In the genomic region with DNA sequence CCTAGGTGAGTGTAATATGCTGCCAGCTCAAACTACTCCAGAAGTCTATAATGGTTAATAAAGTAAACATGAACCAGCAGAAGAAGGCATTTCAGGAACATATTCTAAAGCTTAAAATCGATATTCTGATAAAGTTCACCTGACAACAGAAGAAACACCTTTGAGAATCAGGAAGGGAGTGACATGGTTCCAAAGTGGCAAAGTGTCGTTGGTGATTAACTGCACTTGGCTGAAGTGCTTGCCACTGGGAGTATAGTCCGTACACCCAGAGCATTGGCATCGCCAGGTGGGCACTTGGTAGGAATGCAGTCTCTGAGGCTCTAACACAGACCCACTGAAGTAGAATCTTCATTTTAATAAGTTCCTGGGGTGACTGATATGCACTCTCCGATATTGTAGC, we compare ENCODE assay signal across 33 cellular contexts.
"Had no signal": no experiment of that assay in that cellular context is flagged by ENCODE, and none has a peak within 500 bp of the region (broad histone marks: within the 10 kb centered on the region; RNA-seq: fewer than 3 reads in every experiment).

No MANE protein-coding gene starts in this region.

- H3K9me3 ChIP-seq: adrenal gland, body of pancreas, breast epithelium had no signal

- H3K4me1 ChIP-seq: adrenal gland, body of pancreas, breast epithelium had no signal

- H3K36me3 Mint-ChIP-seq: activated CD4-positive, alpha-beta memory T cell treated with anti-CD3 and anti-CD28 coated beads for 36 hours; activated naive CD4-positive, alpha-beta T cell treated with anti-CD3 and anti-CD28 coated beads, Interleukin-2, amount 50 U/mL, for 72 hours; activated naive CD8-positive, alpha-beta T cell treated with anti-CD3 and anti-CD28 coated beads for 36 hours; T-cell had no signal

- H3K4me1 Mint-ChIP-seq: activated B cell treated with CpG ODN at 0.5 μM for 24 hours; activated CD4-positive, alpha-beta T cell treated with anti-CD3 and anti-CD28 coated beads, Interleukin-2, amount 10 ng/mL, durations not matched to agents 24 days and 14 days; activated naive CD8-positive, alpha-beta T cell treated with anti-CD3 and anti-CD28 coated beads for 36 hours; activated T-helper 17 cell treated with anti-CD3 and anti-CD28 coated beads, Interleukin-2, amount 50 U/mL, for 72 hours; T-cell; T-helper 17 cell had no signal

- DNase-seq: activated B cell treated with CpG ODN at 0.5 μM for 24 hours; activated CD4-positive, alpha-beta memory T cell treated with anti-CD3 and anti-CD28 coated beads for 36 hours; activated CD4-positive, alpha-beta T cell treated with anti-CD3 and anti-CD28 coated beads for 4 hours; activated CD4-positive, alpha-beta T cell treated with anti-CD3 and anti-CD28 coated beads, Interleukin-2, amount 10 ng/mL, durations not matched to agents 24 days and 14 days; activated CD4-positive, alpha-beta T cell treated with anti-CD3 and anti-CD28 coated beads, Interleukin-2, amount 50 U/mL, for 1 hour; activated CD4-positive, alpha-beta T cell treated with anti-CD3 and anti-CD28 coated beads, Interleukin-2, amount 50 U/mL, for 4 hours; activated CD4-positive, CD25-positive, alpha-beta regulatory T cell treated with anti-CD3 and anti-CD28 coated beads, Interleukin-2, amount 50 U/mL, for 72 hours; activated CD8-positive, alpha-beta memory T cell treated with anti-CD3 and anti-CD28 coated beads, Interleukin-2, amount 50 U/mL, for 4 hours; activated CD8-positive, alpha-beta T cell treated with anti-CD3 and anti-CD28 coated beads for 36 hours; activated effector memory CD4-positive, alpha-beta T cell treated with anti-CD3 and anti-CD28 coated beads, Interleukin-2, amount 50 U/mL, for 16 hours; activated gamma-delta T cell treated with Interleukin-2 at 50 U/mL for 16 hours; activated naive CD4-positive, alpha-beta T cell; activated naive CD4-positive, alpha-beta T cell treated with anti-CD3 and anti-CD28 coated beads for 36 hours; activated naive CD4-positive, alpha-beta T cell treated with anti-CD3 and anti-CD28 coated beads, Interleukin-2, amount 50 U/mL, for 16 hours; activated naive CD8-positive, alpha-beta T cell treated with anti-CD3 and anti-CD28 coated beads for 36 hours; activated T-cell treated with anti-CD3 and anti-CD28 coated beads for 4 hours; activated T-cell treated with anti-CD3 and anti-CD28 coated beads, Interleukin-2, amount 50 U/mL, for 1 hour; activated T-cell treated with anti-CD3 and anti-CD28 coated beads, Interleukin-2, amount 50 U/mL, for 4 hours; activated T-cell treated with anti-CD3 and anti-CD28 coated beads, Interleukin-2, amount 50 U/mL, for 72 hours; adrenal gland; amniotic stem cell; body of pancreas; brain microvascular endothelial cell; central memory CD4-positive, alpha-beta T cell; T-cell; T-helper 17 cell had no signal

- H3K36me3 ChIP-seq: adrenal gland, brain microvascular endothelial cell, breast epithelium had no signal

- H3K27ac ChIP-seq: adrenal gland, body of pancreas, brain microvascular endothelial cell, breast epithelium, VCaP had no signal

- H3K27ac Mint-ChIP-seq: activated B cell treated with CpG ODN at 0.5 μM for 24 hours; activated CD4-positive, alpha-beta memory T cell treated with anti-CD3 and anti-CD28 coated beads for 36 hours; activated CD4-positive, alpha-beta T cell treated with anti-CD3 and anti-CD28 coated beads, Interleukin-2, amount 10 ng/mL, durations not matched to agents 24 days and 14 days; activated CD8-positive, alpha-beta T cell treated with anti-CD3 and anti-CD28 coated beads for 36 hours; activated naive CD4-positive, alpha-beta T cell treated with anti-CD3 and anti-CD28 coated beads for 36 hours; activated naive CD4-positive, alpha-beta T cell treated with anti-CD3 and anti-CD28 coated beads, Interleukin-2, amount 50 U/mL, for 72 hours; activated naive CD8-positive, alpha-beta T cell treated with anti-CD3 and anti-CD28 coated beads for 36 hours; activated T-cell treated with anti-CD3 and anti-CD28 coated beads, Interleukin-2, amount 50 U/mL, for 72 hours; activated T-helper 1 cell treated with anti-CD3 and anti-CD28 coated beads, Interleukin-12 subunit alpha, Interleukin-12 subunit beta, Interleukin-2, Interleukin-4 antibody, amounts not matched to agents 30 ng/mL and 10 ng/mL and 1 ng/mL, durations not matched to agents 14 hours and 24 hours and 36 hours; activated T-helper 17 cell treated with anti-CD3 and anti-CD28 coated beads, Interleukin-2, amount 50 U/mL, for 72 hours; T-cell; T-helper 17 cell had no signal

- H3K27me3 Mint-ChIP-seq: activated B cell treated with CpG ODN at 0.5 μM for 24 hours; activated CD4-positive, alpha-beta T cell treated with anti-CD3 and anti-CD28 coated beads, Interleukin-2, amount 10 ng/mL, durations not matched to agents 24 days and 14 days had no signal

- H3K4me3 ChIP-seq: adrenal gland, body of pancreas, breast epithelium had no signal

- H3K9me3 Mint-ChIP-seq: activated B cell treated with CpG ODN at 0.5 μM for 24 hours; activated CD4-positive, alpha-beta memory T cell treated with anti-CD3 and anti-CD28 coated beads for 36 hours; activated CD8-positive, alpha-beta T cell treated with anti-CD3 and anti-CD28 coated beads for 36 hours; activated naive CD4-positive, alpha-beta T cell treated with anti-CD3 and anti-CD28 coated beads for 36 hours; activated naive CD8-positive, alpha-beta T cell treated with anti-CD3 and anti-CD28 coated beads for 36 hours; activated T-cell treated with anti-CD3 and anti-CD28 coated beads, Interleukin-2, amount 50 U/mL, for 4 hours; activated T-helper 1 cell treated with anti-CD3 and anti-CD28 coated beads, Interleukin-12 subunit alpha, Interleukin-12 subunit beta, Interleukin-2, Interleukin-4 antibody, amounts not matched to agents 30 ng/mL and 10 ng/mL and 1 ng/mL, durations not matched to agents 14 hours and 24 hours and 36 hours; activated T-helper 17 cell treated with anti-CD3 and anti-CD28 coated beads, Interleukin-2, amount 50 U/mL, for 72 hours; T-cell had no signal

- H3K4me3 Mint-ChIP-seq: activated B cell treated with CpG ODN at 0.5 μM for 24 hours; activated CD4-positive, alpha-beta memory T cell treated with anti-CD3 and anti-CD28 coated beads for 36 hours; activated CD4-positive, alpha-beta T cell treated with anti-CD3 and anti-CD28 coated beads, Interleukin-2, amount 10 ng/mL, durations not matched to agents 24 days and 14 days; activated CD8-positive, alpha-beta T cell treated with anti-CD3 and anti-CD28 coated beads for 36 hours; activated naive CD4-positive, alpha-beta T cell treated with anti-CD3 and anti-CD28 coated beads for 36 hours; activated naive CD8-positive, alpha-beta T cell treated with anti-CD3 and anti-CD28 coated beads for 36 hours; activated T-cell treated with anti-CD3 and anti-CD28 coated beads, Interleukin-2, amount 50 U/mL, for 4 hours; activated T-cell treated with anti-CD3 and anti-CD28 coated beads, Interleukin-2, amount 50 U/mL, for 72 hours; activated T-helper 1 cell treated with anti-CD3 and anti-CD28 coated beads, Interleukin-12 subunit alpha, Interleukin-12 subunit beta, Interleukin-2, Interleukin-4 antibody, amounts not matched to agents 30 ng/mL and 10 ng/mL and 1 ng/mL, durations not matched to agents 14 hours and 24 hours and 36 hours; activated T-helper 17 cell treated with anti-CD3 and anti-CD28 coated beads, Interleukin-2, amount 50 U/mL, for 72 hours; T-cell; T-helper 17 cell had no signal

- H3K27me3 ChIP-seq: adrenal gland, body of pancreas, brain microvascular endothelial cell, breast epithelium had no signal

- FAIRE-seq: astrocyte, TTC549 had no signal
